Comparison of ENCODE assay signal across 1 cellular context in the genomic region with DNA sequence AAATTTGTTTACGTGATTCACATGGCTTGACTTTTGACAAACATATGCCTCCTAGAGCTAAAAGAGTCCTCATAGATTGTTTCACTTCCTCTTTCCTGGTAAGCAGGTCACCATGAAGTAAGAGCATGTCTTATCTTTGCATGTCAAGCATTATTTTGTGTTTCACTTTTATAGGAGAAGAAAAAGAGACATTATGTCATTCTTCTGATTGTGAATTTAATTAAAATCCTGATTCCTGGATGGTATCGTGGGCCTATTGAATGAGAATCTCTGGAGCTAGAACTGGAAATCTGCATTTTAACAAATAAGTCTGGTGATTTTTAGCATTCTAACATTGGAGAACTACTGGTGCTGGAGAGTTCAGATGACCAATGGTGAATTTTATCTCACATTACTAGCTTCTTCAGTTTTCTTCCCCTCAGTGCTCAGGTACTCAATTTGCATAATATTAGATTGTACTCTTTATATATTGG.
TF ChIP-seq lines count a peak whose summit lies in the region.

No MANE protein-coding gene starts in this region.

TF ChIP-seq in GM23338, 12 proteins besides CTCF, POLR2A, EP300 and RAD21 (continued from another document):
- TF ChIP-seq, protein P1, sequence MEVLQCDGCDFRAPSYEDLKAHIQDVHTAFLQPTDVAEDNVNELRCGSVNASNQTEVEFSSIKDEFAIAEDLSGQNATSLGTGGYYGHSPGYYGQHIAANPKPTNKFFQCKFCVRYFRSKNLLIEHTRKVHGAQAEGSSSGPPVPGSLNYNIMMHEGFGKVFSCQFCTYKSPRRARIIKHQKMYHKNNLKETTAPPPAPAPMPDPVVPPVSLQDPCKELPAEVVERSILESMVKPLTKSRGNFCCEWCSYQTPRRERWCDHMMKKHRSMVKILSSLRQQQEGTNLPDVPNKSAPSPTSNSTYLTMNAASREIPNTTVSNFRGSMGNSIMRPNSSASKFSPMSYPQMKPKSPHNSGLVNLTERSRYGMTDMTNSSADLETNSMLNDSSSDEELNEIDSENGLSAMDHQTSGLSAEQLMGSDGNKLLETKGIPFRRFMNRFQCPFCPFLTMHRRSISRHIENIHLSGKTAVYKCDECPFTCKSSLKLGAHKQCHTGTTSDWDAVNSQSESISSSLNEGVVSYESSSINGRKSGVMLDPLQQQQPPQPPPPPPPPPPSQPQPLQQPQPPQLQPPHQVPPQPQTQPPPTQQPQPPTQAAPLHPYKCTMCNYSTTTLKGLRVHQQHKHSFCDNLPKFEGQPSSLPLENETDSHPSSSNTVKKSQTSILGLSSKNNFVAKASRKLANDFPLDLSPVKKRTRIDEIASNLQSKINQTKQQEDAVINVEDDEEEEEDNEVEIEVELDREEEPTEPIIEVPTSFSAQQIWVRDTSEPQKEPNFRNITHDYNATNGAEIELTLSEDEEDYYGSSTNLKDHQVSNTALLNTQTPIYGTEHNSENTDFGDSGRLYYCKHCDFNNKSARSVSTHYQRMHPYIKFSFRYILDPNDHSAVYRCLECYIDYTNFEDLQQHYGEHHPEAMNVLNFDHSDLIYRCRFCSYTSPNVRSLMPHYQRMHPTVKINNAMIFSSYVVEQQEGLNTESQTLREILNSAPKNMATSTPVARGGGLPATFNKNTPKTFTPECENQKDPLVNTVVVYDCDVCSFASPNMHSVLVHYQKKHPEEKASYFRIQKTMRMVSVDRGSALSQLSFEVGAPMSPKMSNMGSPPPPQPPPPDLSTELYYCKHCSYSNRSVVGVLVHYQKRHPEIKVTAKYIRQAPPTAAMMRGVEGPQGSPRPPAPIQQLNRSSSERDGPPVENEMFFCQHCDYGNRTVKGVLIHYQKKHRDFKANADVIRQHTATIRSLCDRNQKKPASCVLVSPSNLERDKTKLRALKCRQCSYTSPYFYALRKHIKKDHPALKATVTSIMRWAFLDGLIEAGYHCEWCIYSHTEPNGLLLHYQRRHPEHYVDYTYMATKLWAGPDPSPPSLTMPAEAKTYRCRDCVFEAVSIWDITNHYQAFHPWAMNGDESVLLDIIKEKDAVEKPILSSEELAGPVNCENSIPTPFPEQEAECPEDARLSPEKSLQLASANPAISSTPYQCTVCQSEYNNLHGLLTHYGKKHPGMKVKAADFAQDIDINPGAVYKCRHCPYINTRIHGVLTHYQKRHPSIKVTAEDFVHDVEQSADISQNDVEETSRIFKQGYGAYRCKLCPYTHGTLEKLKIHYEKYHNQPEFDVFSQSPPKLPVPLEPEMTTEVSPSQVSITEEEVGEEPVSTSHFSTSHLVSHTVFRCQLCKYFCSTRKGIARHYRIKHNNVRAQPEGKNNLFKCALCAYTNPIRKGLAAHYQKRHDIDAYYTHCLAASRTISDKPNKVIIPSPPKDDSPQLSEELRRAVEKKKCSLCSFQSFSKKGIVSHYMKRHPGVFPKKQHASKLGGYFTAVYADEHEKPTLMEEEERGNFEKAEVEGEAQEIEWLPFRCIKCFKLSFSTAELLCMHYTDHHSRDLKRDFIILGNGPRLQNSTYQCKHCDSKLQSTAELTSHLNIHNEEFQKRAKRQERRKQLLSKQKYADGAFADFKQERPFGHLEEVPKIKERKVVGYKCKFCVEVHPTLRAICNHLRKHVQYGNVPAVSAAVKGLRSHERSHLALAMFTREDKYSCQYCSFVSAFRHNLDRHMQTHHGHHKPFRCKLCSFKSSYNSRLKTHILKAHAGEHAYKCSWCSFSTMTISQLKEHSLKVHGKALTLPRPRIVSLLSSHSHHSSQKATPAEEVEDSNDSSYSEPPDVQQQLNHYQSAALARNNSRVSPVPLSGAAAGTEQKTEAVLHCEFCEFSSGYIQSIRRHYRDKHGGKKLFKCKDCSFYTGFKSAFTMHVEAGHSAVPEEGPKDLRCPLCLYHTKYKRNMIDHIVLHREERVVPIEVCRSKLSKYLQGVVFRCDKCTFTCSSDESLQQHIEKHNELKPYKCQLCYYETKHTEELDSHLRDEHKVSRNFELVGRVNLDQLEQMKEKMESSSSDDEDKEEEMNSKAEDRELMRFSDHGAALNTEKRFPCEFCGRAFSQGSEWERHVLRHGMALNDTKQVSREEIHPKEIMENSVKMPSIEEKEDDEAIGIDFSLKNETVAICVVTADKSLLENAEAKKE (CRISPR knock-in tag; IDR thresholded peaks at IDR 0.05): no peak
- TF ChIP-seq, protein P2, sequence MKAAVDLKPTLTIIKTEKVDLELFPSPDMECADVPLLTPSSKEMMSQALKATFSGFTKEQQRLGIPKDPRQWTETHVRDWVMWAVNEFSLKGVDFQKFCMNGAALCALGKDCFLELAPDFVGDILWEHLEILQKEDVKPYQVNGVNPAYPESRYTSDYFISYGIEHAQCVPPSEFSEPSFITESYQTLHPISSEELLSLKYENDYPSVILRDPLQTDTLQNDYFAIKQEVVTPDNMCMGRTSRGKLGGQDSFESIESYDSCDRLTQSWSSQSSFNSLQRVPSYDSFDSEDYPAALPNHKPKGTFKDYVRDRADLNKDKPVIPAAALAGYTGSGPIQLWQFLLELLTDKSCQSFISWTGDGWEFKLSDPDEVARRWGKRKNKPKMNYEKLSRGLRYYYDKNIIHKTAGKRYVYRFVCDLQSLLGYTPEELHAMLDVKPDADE (IDR thresholded peaks at IDR 0.05): no peak
